23 cellular contexts compared by ENCODE assay signal in genomic region chr4:174926958-174927357, GRCh38. TPM values are rescaled to one million over a fixed set of nuclear protein-coding genes. Genes with fewer than 3 reads are reported as not detected.
DNase-seq lines count a peak whose midpoint lies in the region; ATAC-seq and TF ChIP-seq lines count a peak whose summit lies in the region.
"Had no signal": no experiment of that assay in that cellular context is flagged by ENCODE, and none has a peak within 500 bp of the region (broad histone marks: within the 10 kb centered on the region; RNA-seq: fewer than 3 reads in every experiment).

No MANE protein-coding gene starts in this region.

- peak overlapping the region; percentile 100 for H3K27ac ChIP-seq in OCI-LY7 (ENCODE audit: low read depth, low read length, poor library complexity, severe bottlenecking)
- H3K27ac ChIP-seq in lung (ENCODE audit: low read depth in 1 of 2, low read length in 1 of 2) = no peak overlapping the region
- no peak overlapping the region for H3K27ac ChIP-seq in MM.1S (ENCODE audit: low read length)
- H3K27ac ChIP-seq: GM23248 had no signal

- no TSS peak for BruUV-seq in OCI-LY7 (replicated peaks; lab: Mats Ljungman, UMichigan)

- H4K20me1 ChIP-seq in OCI-LY7 (ENCODE audit: insufficient read depth, low read length) = no peaks in the 10 kb centered on the region
- no peaks in the 10 kb centered on the region for H4K20me1 ChIP-seq in MM.1S (ENCODE audit: insufficient read depth, low read length)

- peak overlapping the region in 2 of 3 donors; percentile 93 to 99 for H3K27ac Mint-ChIP-seq in IgD-negative memory B cell

- CTCF ChIA-PET in OCI-LY7 (lab: Charles Lee; ENCODE audit: unreplicated experiment) = no interaction called here

- no peaks in the 10 kb centered on the region for H3K9me3 Mint-ChIP-seq in IgD-negative memory B cell

- H3K27me3 ChIP-seq in lung (ENCODE audit: control insufficient read depth, insufficient read depth) (no peaks in the 10 kb centered on the region), MM.1S (replicated peaks; ENCODE audit: insufficient read depth, low read length) (no peaks in the 10 kb centered on the region)

- H3K4me1 ChIP-seq in OCI-LY7 (ENCODE audit: insufficient read depth, low read length, poor library complexity, severe bottlenecking) (peaks cover 83% of the 10 kb centered on the region), lung (ENCODE audit: control insufficient read depth in 2 of 2, insufficient read depth in 2 of 2, low read length in 2 of 2) (peaks cover 0 to 1% of the 10 kb centered on the region in 2 donors), MM.1S (ENCODE audit: low read length) (peaks cover 22% of the 10 kb centered on the region)
- H3K4me1 ChIP-seq: HAP-1 had no signal

- H3K27me3 Mint-ChIP-seq in IgD-negative memory B cell = no peaks in the 10 kb centered on the region

- no peak for TF ChIP-seq CTCF in OCI-LY7 (conservative IDR thresholded peaks at IDR 0.05; ENCODE audit: low read length)
- TF ChIP-seq CTCF in lung (IDR thresholded peaks at IDR 0.05; ENCODE audit: control extremely low read depth, extremely low read depth) = no peak
- no peak for TF ChIP-seq CTCF in MM.1S (IDR thresholded peaks at IDR 0.05; ENCODE audit: low read length)

- H3K36me3 ChIP-seq in OCI-LY7 (ENCODE audit: insufficient read depth, low read length) = peaks cover 27% of the 10 kb centered on the region
- no peaks in the 10 kb centered on the region for H3K36me3 ChIP-seq in lung (ENCODE audit: control insufficient read depth in 2 of 2, insufficient read depth in 2 of 2, low read length in 2 of 2)
- no peaks in the 10 kb centered on the region for H3K36me3 ChIP-seq in MM.1S (replicated peaks; ENCODE audit: insufficient read depth, low read length)
- H3K36me3 ChIP-seq: HAP-1 had no signal

- POLR2A ChIA-PET in OCI-LY7 (lab: Charles Lee) = interaction anchor here (0.6 to 2.2 kb wide), 7 partner anchors 11 to 353 kb away, joined by 3 to 6 read pairs (median 3); no protein-coding TSS in a partner anchor

- H3K9me3 ChIP-seq in OCI-LY7 (ENCODE audit: low read length) = peaks cover 22% of the 10 kb centered on the region; the same call in 1 of the 2 replicates
- peaks cover 0 to 1% of the 10 kb centered on the region in 2 donors for H3K9me3 ChIP-seq in lung (ENCODE audit: control insufficient read depth in 2 of 2, insufficient read depth in 1 of 2, low read length in 1 of 2)
- no peaks in the 10 kb centered on the region for H3K9me3 ChIP-seq in MM.1S (replicated peaks; ENCODE audit: insufficient read depth, low read length)
- H3K9me3 ChIP-seq: HAP-1 had no signal

- H3K36me3 Mint-ChIP-seq in IgD-negative memory B cell = no peaks in the 10 kb centered on the region

- peak overlapping the region in 2 of 4 donors; percentile 47 to 84 for H3K4me3 Mint-ChIP-seq in IgD-negative memory B cell

- intact Hi-C loops in OCI-LY7 (cut with micrococcal nuclease; ENCODE audit: unreplicated experiment) = loop anchor here (1.0 to 10.0 kb wide), 4 partner anchors 163 to 1388 kb away; partner anchors contain the start of gene SPCS3

- peak overlapping the region; percentile 33 for H3K4me3 ChIP-seq in OCI-LY7 (ENCODE audit: low read depth, low read length, poor library complexity, severe bottlenecking)
- H3K4me3 ChIP-seq in lung = no peak overlapping the region
- H3K4me3 ChIP-seq in MM.1S (ENCODE audit: low read length) = no peak overlapping the region
- H3K4me3 ChIP-seq: GM23248, HAP-1 had no signal

- H3K4me1 Mint-ChIP-seq in IgD-negative memory B cell = peaks cover 28 to 60% (median 32%) of the 10 kb centered on the region in 3 donors

- ATAC-seq in lung (ENCODE audit: insufficient read depth, low FRiP score) (peak; percentile 43), HG03457 (IDR thresholded peaks at IDR 0.05; ENCODE audit: unreplicated experiment) (no peak)
- ATAC-seq: SK-N-SH treated with all-trans-retinoic acid at 6 μM for 48 hours had no signal

- H3K79me2 ChIP-seq in OCI-LY7 (ENCODE audit: insufficient read depth, low read depth, low read length) = no peaks in the 10 kb centered on the region
- H3K79me2 ChIP-seq in MM.1S (ENCODE audit: low read length) = no peaks in the 10 kb centered on the region

- DNase-seq in OCI-LY7 (ENCODE audit: low spot score) (peak; percentile 88), lung (ENCODE audit: low spot score) (no peak), epidermal melanocyte (ENCODE audit: insufficient read length, low spot score) (no peak), MM.1S (no peak), mucosa of gallbladder (ENCODE audit: low spot score) (no peak)
- DNase-seq: ACHN, DMS79 treated with DMSO at 0.1 percent for 48 hours, GM23248, KBM-7, NCI-H1048, NCI-H1436, NCI-H2029, NCI-H345, NCI-H69, OCI-M1, SHP77 treated with DMSO at 0.1 percent for 48 hours, T-helper 1 cell had no signal

- H3K9me2 ChIP-seq in OCI-LY7 (ENCODE audit: insufficient read depth, low read length) (no peaks in the 10 kb centered on the region), MM.1S (replicated peaks; ENCODE audit: insufficient read depth, low read length) (no peaks in the 10 kb centered on the region)

- no peak overlapping the region for H3K9ac ChIP-seq in MM.1S (ENCODE audit: low read length)
- H3K9ac ChIP-seq: GM23248 had no signal

- 72 to 82% methylated on average over 3 of the region's 3 CpGs for WGBS in lung, 2 donors

- H3F3A ChIP-seq in MM.1S (ENCODE audit: insufficient read depth, low read length) = peaks cover 10% of the 10 kb centered on the region

- H2AFZ ChIP-seq in OCI-LY7 (ENCODE audit: low read length) (peak overlapping the region; percentile 93; the same call in 1 of the 2 replicates), MM.1S (ENCODE audit: low read length) (no peak overlapping the region)
- H2AFZ ChIP-seq: GM23248 had no signal

- H3K4me2 ChIP-seq in OCI-LY7 (ENCODE audit: low read length) (peak overlapping the region; percentile 61), MM.1S (ENCODE audit: low read depth, low read length) (no peak overlapping the region)

RNA-seq across cellular contexts. Expression of gene ADAM29, which starts 8.8 kb away (rescaled TPM):
- polyA plus RNA-seq in IgD-negative memory B cell (0.59 TPM), lung (under 1 TPM in 1 of 2 donors, not detected in 1; 0.05 TPM)
- total RNA-seq in OCI-LY7 (2014; rRNA removed; shearing (Covaris generic)) = 1.0 and 1.7 TPM in 2 replicates
- total RNA-seq in OCI-LY7 (2022) (1.1 and 1.2 TPM in 2 replicates), lung (under 1 TPM in 1 of 2 donors, not detected in 1; 0.06 TPM), mucosa of gallbladder (not detected)
- total RNA-seq: G401, GM23248, RPMI7951 had no signal
- polyA plus RNA-seq: GM23248 had no signal
